Comparison of ENCODE assay signal across 1 cellular context in the genomic region with DNA sequence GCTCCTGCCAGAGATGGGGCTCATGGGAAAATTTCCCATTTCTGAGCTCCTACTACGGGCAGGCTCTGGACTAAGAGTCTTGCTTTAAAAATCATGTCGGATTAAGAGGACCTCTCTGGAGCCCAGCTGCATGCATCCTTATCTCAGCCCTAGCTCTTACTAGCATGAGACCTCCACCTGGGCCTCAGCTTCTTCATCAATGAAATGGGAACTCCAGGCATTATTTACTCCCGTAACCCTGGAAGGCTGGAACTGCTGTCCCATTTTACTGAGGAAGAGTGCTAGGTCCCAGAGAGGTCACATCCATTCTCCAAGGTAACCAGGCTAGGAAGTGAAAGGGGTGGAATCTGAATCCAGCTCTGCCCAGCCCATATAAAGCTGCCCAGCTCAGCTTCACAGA.
TF ChIP-seq lines count a peak whose summit lies in the region.

No MANE protein-coding gene starts in this region.

TF ChIP-seq in K562, 482 proteins besides CTCF, POLR2A, EP300 and RAD21:
- no peak for TF ChIP-seq ZKSCAN1 (IDR thresholded peaks at IDR 0.05; ENCODE audit: low read depth, low read length)
- TF ChIP-seq RBM25 (IDR thresholded peaks at IDR 0.05; ENCODE audit: low read depth, low read length, severe bottlenecking): peak; percentile 75
- no peak for TF ChIP-seq TCF3 (CRISPR knock-in tag; IDR thresholded peaks at IDR 0.05)
- TF ChIP-seq SOX6 (IDR thresholded peaks at IDR 0.05): no peak
- TF ChIP-seq, protein P1, sequence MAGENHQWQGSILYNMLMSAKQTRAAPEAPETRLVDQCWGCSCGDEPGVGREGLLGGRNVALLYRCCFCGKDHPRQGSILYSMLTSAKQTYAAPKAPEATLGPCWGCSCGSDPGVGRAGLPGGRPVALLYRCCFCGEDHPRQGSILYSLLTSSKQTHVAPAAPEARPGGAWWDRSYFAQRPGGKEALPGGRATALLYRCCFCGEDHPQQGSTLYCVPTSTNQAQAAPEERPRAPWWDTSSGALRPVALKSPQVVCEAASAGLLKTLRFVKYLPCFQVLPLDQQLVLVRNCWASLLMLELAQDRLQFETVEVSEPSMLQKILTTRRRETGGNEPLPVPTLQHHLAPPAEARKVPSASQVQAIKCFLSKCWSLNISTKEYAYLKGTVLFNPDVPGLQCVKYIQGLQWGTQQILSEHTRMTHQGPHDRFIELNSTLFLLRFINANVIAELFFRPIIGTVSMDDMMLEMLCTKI (IDR thresholded peaks at IDR 0.05; ENCODE audit: partially characterized antibody): no peak
- TF ChIP-seq, protein P2, sequence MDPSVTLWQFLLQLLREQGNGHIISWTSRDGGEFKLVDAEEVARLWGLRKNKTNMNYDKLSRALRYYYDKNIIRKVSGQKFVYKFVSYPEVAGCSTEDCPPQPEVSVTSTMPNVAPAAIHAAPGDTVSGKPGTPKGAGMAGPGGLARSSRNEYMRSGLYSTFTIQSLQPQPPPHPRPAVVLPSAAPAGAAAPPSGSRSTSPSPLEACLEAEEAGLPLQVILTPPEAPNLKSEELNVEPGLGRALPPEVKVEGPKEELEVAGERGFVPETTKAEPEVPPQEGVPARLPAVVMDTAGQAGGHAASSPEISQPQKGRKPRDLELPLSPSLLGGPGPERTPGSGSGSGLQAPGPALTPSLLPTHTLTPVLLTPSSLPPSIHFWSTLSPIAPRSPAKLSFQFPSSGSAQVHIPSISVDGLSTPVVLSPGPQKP (CRISPR knock-in tag; IDR thresholded peaks at IDR 0.05): no peak
- TF ChIP-seq RCOR1 (IDR thresholded peaks at IDR 0.05; ENCODE audit: borderline replicate concordance in 1 of 2, low read depth in 2 of 2, low read length in 2 of 2): 0 out of 4 replicates have a peak, but pooled peaks of 1 of the 2 experiments have one; percentile 1
- 0 out of 2 replicates have a peak, but pooled peaks have one; percentile 17 for TF ChIP-seq HDAC2 (IDR thresholded peaks at IDR 0.05)
- 0 out of 2 replicates have a peak, but pooled peaks have one; percentile 25 for TF ChIP-seq BCOR (IDR thresholded peaks at IDR 0.05)
- no peak for TF ChIP-seq TBL1XR1 (IDR thresholded peaks at IDR 0.05; ENCODE audit: low read length in 2 of 2)
- TF ChIP-seq, protein P3, sequence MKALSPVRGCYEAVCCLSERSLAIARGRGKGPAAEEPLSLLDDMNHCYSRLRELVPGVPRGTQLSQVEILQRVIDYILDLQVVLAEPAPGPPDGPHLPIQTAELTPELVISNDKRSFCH (CRISPR knock-in tag; IDR thresholded peaks at IDR 0.05): no peak
- TF ChIP-seq, protein P3 (tag; IDR thresholded peaks at IDR 0.05): no peak
